In the genomic region with DNA sequence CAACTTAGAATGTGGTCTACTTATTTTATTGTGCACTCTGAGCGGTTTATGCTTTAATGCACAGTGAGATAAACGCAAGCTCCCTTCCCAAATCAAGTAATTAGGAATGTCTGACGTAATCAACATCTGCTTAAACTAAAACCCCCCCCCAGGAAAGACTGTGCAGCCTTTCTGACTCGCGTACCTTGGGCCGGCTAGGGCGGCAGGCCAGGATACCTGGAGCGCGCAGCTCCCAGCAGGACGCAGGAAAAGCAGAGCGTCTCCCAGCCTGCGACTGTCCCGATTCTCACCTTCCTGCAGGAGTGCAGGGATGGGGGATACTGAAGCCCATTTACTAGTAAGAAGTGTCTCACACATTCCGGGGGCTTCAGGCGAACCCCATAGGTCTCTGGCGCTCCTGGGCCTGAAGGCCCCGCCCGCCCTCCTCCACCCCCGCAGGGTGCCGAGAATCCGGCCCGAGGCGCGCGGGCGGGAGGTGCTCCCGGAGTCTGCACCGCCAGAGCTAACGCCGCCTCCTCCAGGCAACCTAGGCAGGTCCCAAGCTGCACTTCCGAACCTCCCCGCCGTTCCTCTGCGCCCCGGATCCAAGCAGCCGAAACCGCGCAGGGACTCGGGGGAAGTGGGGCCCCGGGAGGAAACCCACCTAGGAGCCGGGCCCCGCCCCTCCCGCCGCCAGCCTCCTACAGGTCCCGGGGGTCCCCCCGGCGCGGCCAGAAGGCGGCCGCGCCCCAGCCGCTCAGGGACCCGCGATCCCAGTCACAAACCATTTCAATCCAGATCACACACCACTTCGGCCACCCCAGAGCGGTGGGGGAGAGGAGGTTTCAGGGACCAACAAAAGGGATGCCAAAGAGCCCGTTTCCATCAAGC, we compare ENCODE assay signal across 8 cellular contexts. TPM values are rescaled to one million over a fixed set of nuclear protein-coding genes. Genes with fewer than 3 reads are reported as not detected.
DNase-seq lines count a peak whose midpoint lies in the region; ATAC-seq, FAIRE-seq and TF ChIP-seq lines count a peak whose summit lies in the region.

No MANE protein-coding gene starts in this region.

- H3K9me3 ChIP-seq in SK-N-MC (ENCODE audit: low read depth, low read length) (no peaks in the 10 kb centered on the region), H1 (ENCODE audit: insufficient read depth in 2 of 2, low read depth in 1 of 2, low read length in 1 of 2) (no peaks in the 10 kb centered on the region), mucosa of descending colon (no peaks in the 10 kb centered on the region)

- no peak for TF ChIP-seq EP300 in H1 (IDR thresholded peaks at IDR 0.05; ENCODE audit: borderline replicate concordance in 1 of 2, low read depth in 2 of 2, low read length in 2 of 2)

- H2AFZ ChIP-seq in H1 (ENCODE audit: low read length) = no peak overlapping the region; the same call in 1 of the 2 replicates

- H2BK5ac ChIP-seq in H1 (ENCODE audit: low read depth, low read length) = no peak overlapping the region

- FAIRE-seq in H1 (lab: Jason Lieb, UNC) = no peak
- no peak for FAIRE-seq in urothelium cell line (lab: Jason Lieb, UNC)

- no peaks in the 10 kb centered on the region for H4K20me1 ChIP-seq in H1 (replicated peaks in 1 of 2; ENCODE audit: control insufficient read depth in 1 of 2, insufficient read depth in 2 of 2, low read length in 2 of 2)

- H3K4me2 ChIP-seq in H1 (ENCODE audit: insufficient read depth in 1 of 2, low read depth in 2 of 2, low read length in 2 of 2) = peak overlapping the region; percentile 86 to 88

- H3K4me3 ChIP-seq in SK-N-MC = peak overlapping the region; percentile 85
- H3K4me3 ChIP-seq in H1 (ENCODE audit: extremely low read depth in 1 of 4, insufficient read depth in 2 of 4, low read depth in 3 of 4, low read length in 4 of 4) = peak overlapping the region; percentile 48 to 77 (median 69)
- H3K4me3 ChIP-seq in mucosa of descending colon = peak overlapping the region; percentile 19

- H4K8ac ChIP-seq in H1 (ENCODE audit: extremely low read depth, insufficient read depth, low read length) = peak overlapping the region; percentile 74

- DNase-seq in activated T-cell treated with anti-CD3 and anti-CD28 coated beads for 4 hours (peak; percentile 2), SK-N-MC (ENCODE audit: low read depth, low spot score) (no peak), H1 (ENCODE audit: low read depth in 1 of 2, low spot score in 2 of 2) (peak in 1 of 2 experiments; percentile 81), mucosa of descending colon (peak; percentile 61 to 78 (median 64)), urothelium cell line (ENCODE audit: low spot score) (peak; percentile 85), DMS114 treated with DMSO at 0.1 percent for 48 hours (lab: John Stamatoyannopoulos, UW; ENCODE audit: unreplicated experiment) (no peak)
- no peak for DNase-seq in activated T-cell treated with anti-CD3 and anti-CD28 coated beads, Interleukin-2, amount 50 U/mL, for 1 hour

- no peak overlapping the region for H3K4ac ChIP-seq in H1 (replicated peaks; ENCODE audit: insufficient read length, low read depth, low read length)

- no peak overlapping the region for H2AK5ac ChIP-seq in H1 (ENCODE audit: low read depth, low read length)

- peaks cover 7 to 66% (median 49%) of the 10 kb centered on the region in 4 experiments for H3K27me3 ChIP-seq in H1 (replicated peaks in 1 of 4; ENCODE audit: control insufficient read depth in 3 of 4, extremely low read depth in 1 of 4, insufficient read depth in 3 of 4, low read length in 3 of 4)

- H2BK20ac ChIP-seq in H1 (ENCODE audit: low read length) = no peak overlapping the region

- peaks cover 21% of the 10 kb centered on the region; the same call in 1 of the 2 replicates for H3K23me2 ChIP-seq in H1 (ENCODE audit: low read depth, low read length)

- TF ChIP-seq POLR2A in H1 (IDR thresholded peaks at IDR 0.05; ENCODE audit: control extremely low read depth in 1 of 2, low read depth in 2 of 2, low read length in 2 of 2) = no peak

- no peak overlapping the region for H3K23ac ChIP-seq in H1 (ENCODE audit: insufficient read length)

- no peak overlapping the region for H4K5ac ChIP-seq in H1 (ENCODE audit: insufficient read length, low read depth, low read length)

- H3K14ac ChIP-seq in H1 (ENCODE audit: insufficient read length) = no peak overlapping the region

- H2BK120ac ChIP-seq in H1 (replicated peaks; ENCODE audit: low read depth, low read length) = no peak overlapping the region

- H3K18ac ChIP-seq in H1 (ENCODE audit: extremely low read depth, low read length) = 0 out of 2 replicates have a peak overlapping the region, but pooled peaks have one; percentile 15

- H3K4me1 ChIP-seq in H1 (replicated peaks in 1 of 4; ENCODE audit: control insufficient read depth in 3 of 4, insufficient read depth in 4 of 4, low read length in 3 of 4) = peaks cover 0 to 12% (median under 1%) of the 10 kb centered on the region in 4 experiments
- peaks cover 40% of the 10 kb centered on the region for H3K4me1 ChIP-seq in mucosa of descending colon (ENCODE audit: low read depth)

- TF ChIP-seq RAD21 in H1 (IDR thresholded peaks at IDR 0.05 in 1 of 2, conservative IDR thresholded peaks at IDR 0.05 in 1 of 2; ENCODE audit: low read depth in 2 of 2, low read length in 2 of 2) = 0 out of 4 replicates have a peak, but pooled peaks of 1 of the 2 experiments have one; percentile 9

- H3K9ac ChIP-seq in SK-N-MC (ENCODE audit: insufficient read length) (no peak overlapping the region), H1 (replicated peaks in 1 of 4; ENCODE audit: extremely low read depth in 1 of 4, low read depth in 3 of 4, low read length in 3 of 4) (peak overlapping the region in 1 of 4 experiments; percentile 39; a peak in 2 of 7 replicates)

- H4K91ac ChIP-seq in H1 (replicated peaks; ENCODE audit: insufficient read length, low read length) = no peak overlapping the region

- 0 out of 2 replicates have a peak overlapping the region, but pooled peaks have one; percentile 72 for H2BK15ac ChIP-seq in H1 (ENCODE audit: low read length)

- H3K79me2 ChIP-seq in H1 (ENCODE audit: control insufficient read depth in 1 of 2, insufficient read depth in 2 of 2, low read length in 2 of 2) = no peaks in the 10 kb centered on the region

- no peak overlapping the region for H3K56ac ChIP-seq in H1 (replicated peaks; ENCODE audit: insufficient read length, low read depth, low read length)

- 0 out of 2 replicates have a peak overlapping the region, but pooled peaks have one; percentile 39 for H2BK12ac ChIP-seq in H1 (ENCODE audit: low read depth, low read length)

- H3K36me3 ChIP-seq in SK-N-MC (ENCODE audit: insufficient read depth, low read length) (no peaks in the 10 kb centered on the region), H1 (ENCODE audit: control insufficient read depth in 2 of 4, insufficient read depth in 4 of 4, low read length in 3 of 4) (no peaks in the 10 kb centered on the region), mucosa of descending colon (ENCODE audit: low read depth) (no peaks in the 10 kb centered on the region)

- POLR2A ChIA-PET in H1 (lab: Charles Lee; ENCODE audit: partially characterized antibody) = interaction anchor here (0.6 to 1.4 kb wide), 2 partner anchors 24 to 189 kb away, joined by 3 to 4 read pairs; no protein-coding TSS in a partner anchor

- intact Hi-C loops in mucosa of descending colon (cut with DNase I, micrococcal nuclease) = no loop called here

- no peak overlapping the region for H3K27ac ChIP-seq in SK-N-MC
- H3K27ac ChIP-seq in H1 (ENCODE audit: low read depth, low read length) = no peak overlapping the region

- no peaks in the 10 kb centered on the region for H3K79me1 ChIP-seq in H1 (ENCODE audit: low read depth, low read length)

- ATAC-seq in mucosa of descending colon (peak; percentile 66), GM21447 (IDR thresholded peaks at IDR 0.05; ENCODE audit: unreplicated experiment) (no peak)

- CTCF ChIA-PET in H1 (lab: Charles Lee; ENCODE audit: partially characterized antibody) = interaction anchor here (0.6 to 7.7 kb wide), 6 partner anchors 10 to 191 kb away, joined by 3 to 77 read pairs (median 3); no protein-coding TSS in a partner anchor

- WGBS in H1 (ENCODE audit: extremely low coverage in 1 of 2, insufficient coverage in 1 of 2, insufficient read length in 1 of 2, insufficient replicate concordance in 2 of 2, low coverage in 1 of 2, low lambda C conversion rate in 2 of 2, missing lambda C conversion rate in 1 of 2), 2 experiments = 2% methylated on average over 33 of the region's 57 CpGs; no CpG with 5 or more reads in 1 of the 2 experiments

- peak in 2 of 3 experiments; percentile 19 to 37; a peak in 2 of 4 replicates for TF ChIP-seq CTCF in H1 (IDR thresholded peaks at IDR 0.05; ENCODE audit: control extremely low read depth in 1 of 3, insufficient read depth in 1 of 3, low read depth in 1 of 3, low read length in 3 of 3)
- TF ChIP-seq CTCF in mucosa of descending colon (IDR thresholded peaks at IDR 0.05) = no peak

TF ChIP-seq in H1, 55 proteins besides CTCF, POLR2A, EP300 and RAD21:
- TF ChIP-seq CHD1 (IDR thresholded peaks at IDR 0.05; ENCODE audit: low read depth, low read length) = no peak
- TF ChIP-seq KDM4A (IDR thresholded peaks at IDR 0.05; ENCODE audit: low read depth, low read length, severe bottlenecking) = peak; percentile 33
- no peak for TF ChIP-seq GABPA (IDR thresholded peaks at IDR 0.05; ENCODE audit: borderline replicate concordance, insufficient read depth, low read length)
- TF ChIP-seq CBX8 (IDR thresholded peaks at IDR 0.05; ENCODE audit: borderline replicate concordance, low read depth, low read length) = no peak
- no peak for TF ChIP-seq TEAD4 (IDR thresholded peaks at IDR 0.05; ENCODE audit: low read depth, low read length)
- peak; percentile 4 for TF ChIP-seq ASH2L (IDR thresholded peaks at IDR 0.05; ENCODE audit: low read length)
- 0 out of 2 replicates have a peak, but pooled peaks have one; percentile 4 for TF ChIP-seq TAF1 (IDR thresholded peaks at IDR 0.05; ENCODE audit: low read depth, low read length)
- no peak for TF ChIP-seq TAF7 (optimal IDR thresholded peaks at IDR 0.05; ENCODE audit: borderline replicate concordance, low read depth, low read length)

RNA-seq across cellular contexts. Expression of gene ROR2, which starts 1.4 kb away (rescaled TPM):
- total RNA-seq in H1 (2021; fragmentation: NEBNext Ultra II Directional; extraction: Animal tissue kit (Norgen Biotek cat#: 25700)) = 4.0 and 4.3 TPM in 2 replicates
- polyA plus RNA-seq in H1 (2011; rRNA removed) = 2.7 and 5.4 TPM in 2 replicates
- 3.3 TPM for polyA plus RNA-seq in H1 (2011; cell fraction: cytosol; rRNA removed)
- 4.9 TPM for polyA plus RNA-seq in H1 (2011; cell fraction: nucleus; rRNA removed)
- polyA plus RNA-seq in H1 (2012, experiment 1 of 2) = 2.2 to 3.4 TPM (median 2.9 TPM) in 4 replicates
- polyA plus RNA-seq in H1 (2012, experiment 2 of 2) = 2.7 TPM
- 5.8 TPM for polyA plus RNA-seq in H1 (2013, experiment 1 of 2)
- polyA plus RNA-seq in H1 (2013, experiment 2 of 2) = 6.1 TPM
- polyA minus RNA-seq in H1 (2011; rRNA and poly(A)+ RNA removed) = 3.7 and 4.4 TPM in 2 replicates
- polyA minus RNA-seq in H1 (2011; cell fraction: cytosol; rRNA and poly(A)+ RNA removed) = 3.7 TPM
- polyA minus RNA-seq in H1 (2011; cell fraction: nucleus; rRNA and poly(A)+ RNA removed) = 3.0 TPM
- total RNA-seq in mucosa of descending colon = 10 to 100 TPM in 1 of 3 donors, 1 to 10 TPM in 2; 3.9 to 56.0 (median 6.5) TPM

Comparison
In these comparisons a context has a peak if more than half of its experiments do, and no peak if none do; other contexts are left out.
1. DNase-seq: peak in activated T-cell treated with anti-CD3 and anti-CD28 coated beads for 4 hours (single experiment), mucosa of descending colon (3 of 3) and urothelium cell line (single experiment); none in activated T-cell treated with anti-CD3 and anti-CD28 coated beads, Interleukin-2, amount 50 U/mL, for 1 hour (single experiment), SK-N-MC (single experiment) and DMS114 treated with DMSO at 0.1 percent for 48 hours (single experiment).
2. H3K4me3 ChIP-seq: peak in every context shown above with its lines; median percentile 85 in SK-N-MC; 69 in H1; 19 in mucosa of descending colon.